8 cellular contexts compared by ENCODE assay signal in genomic region chr5:122195784-122196394, GRCh38.
DNase-seq lines count a peak whose midpoint lies in the region; ATAC-seq and TF ChIP-seq lines count a peak whose summit lies in the region.

No MANE protein-coding gene starts in this region.

- H3K27me3 Mint-ChIP-seq in endothelial cell (ENCODE audit: unreplicated experiment) (no peaks in the 10 kb centered on the region), neural crest cell (ENCODE audit: low read depth) (peaks cover 12% of the 10 kb centered on the region)
- peaks cover 9 to 52% (median 14%) of the 10 kb centered on the region in 5 donors for H3K27me3 Mint-ChIP-seq in naive thymus-derived CD8-positive, alpha-beta T cell

- H3K4me1 Mint-ChIP-seq in endothelial cell (ENCODE audit: unreplicated experiment) (peaks cover 7% of the 10 kb centered on the region), neural crest cell (peaks cover 19% of the 10 kb centered on the region)
- no peaks in the 10 kb centered on the region for H3K4me1 Mint-ChIP-seq in naive thymus-derived CD8-positive, alpha-beta T cell

- H3K9me3 Mint-ChIP-seq in endothelial cell (ENCODE audit: unreplicated experiment) (no peaks in the 10 kb centered on the region), neural crest cell (no peaks in the 10 kb centered on the region)
- H3K9me3 Mint-ChIP-seq in naive thymus-derived CD8-positive, alpha-beta T cell: no peaks in the 10 kb centered on the region

- POLR2A ChIA-PET in naive thymus-derived CD8-positive, alpha-beta T cell (lab: Charles Lee): no interaction called here

- no peak for ATAC-seq in naive thymus-derived CD8-positive, alpha-beta T cell
- ATAC-seq in activated CD4-positive, CD25-positive, alpha-beta regulatory T cell treated with anti-CD3 and anti-CD28 coated beads, Interleukin-2, amount 50 U/mL, for 24 hours: no peak
- ATAC-seq in GM21737 (IDR thresholded peaks at IDR 0.05; ENCODE audit: unreplicated experiment): no peak

- no peaks in the 10 kb centered on the region for H3K36me3 Mint-ChIP-seq in endothelial cell (ENCODE audit: low read depth, unreplicated experiment)
- H3K36me3 Mint-ChIP-seq in neural crest cell (ENCODE audit: low read depth): no peaks in the 10 kb centered on the region
- no peaks in the 10 kb centered on the region for H3K36me3 Mint-ChIP-seq in naive thymus-derived CD8-positive, alpha-beta T cell

- TF ChIP-seq RAD21 in Ishikawa (IDR thresholded peaks at IDR 0.05; ENCODE audit: low read depth): peak; percentile 59

- DNase-seq in DMS 273 (lab: John Stamatoyannopoulos, UW; ENCODE audit: unreplicated experiment) (peak; percentile 74), OCI-M1 (lab: John Stamatoyannopoulos, UW) (peak; percentile 29), endothelial cell (ENCODE audit: low spot score) (peak; percentile 57), neural crest cell (ENCODE audit: low read depth, low spot score) (peak; percentile 12)
- DNase-seq in naive thymus-derived CD8-positive, alpha-beta T cell: no peak

- TF ChIP-seq EP300 in Ishikawa (IDR thresholded peaks at IDR 0.05; ENCODE audit: borderline replicate concordance): no peak

- TF ChIP-seq CTCF in endothelial cell (IDR thresholded peaks at IDR 0.05; ENCODE audit: unreplicated experiment): peak; percentile 38
- TF ChIP-seq CTCF in neural crest cell (conservative IDR thresholded peaks at IDR 0.05): peak; percentile 80

- H3K4me3 Mint-ChIP-seq in endothelial cell (ENCODE audit: unreplicated experiment): no peak overlapping the region
- H3K4me3 Mint-ChIP-seq in neural crest cell: no peak overlapping the region
- no peak overlapping the region for H3K4me3 Mint-ChIP-seq in naive thymus-derived CD8-positive, alpha-beta T cell

- H3K27ac Mint-ChIP-seq in endothelial cell (ENCODE audit: unreplicated experiment) (no peak overlapping the region), neural crest cell (ENCODE audit: unreplicated experiment) (no peak overlapping the region)
- H3K27ac Mint-ChIP-seq in naive thymus-derived CD8-positive, alpha-beta T cell: no peak overlapping the region

TF ChIP-seq in Ishikawa, 13 proteins besides CTCF, POLR2A, EP300 and RAD21:
- no peak for TF ChIP-seq EGR1 (IDR thresholded peaks at IDR 0.05)
- no peak for TF ChIP-seq USF1 (IDR thresholded peaks at IDR 0.05)
- no peak for TF ChIP-seq MAX (IDR thresholded peaks at IDR 0.05)
- TF ChIP-seq NFIC (IDR thresholded peaks at IDR 0.05): no peak
- TF ChIP-seq CEBPB (IDR thresholded peaks at IDR 0.05): no peak
- TF ChIP-seq ZBTB7A (IDR thresholded peaks at IDR 0.05; ENCODE audit: low read depth): no peak
- no peak for TF ChIP-seq TEAD4 (IDR thresholded peaks at IDR 0.05)
- TF ChIP-seq FOXM1 (IDR thresholded peaks at IDR 0.05; ENCODE audit: borderline replicate concordance, low read depth): no peak
- TF ChIP-seq TCF12 (IDR thresholded peaks at IDR 0.05; ENCODE audit: low read depth): no peak
- no peak for TF ChIP-seq TAF1 (IDR thresholded peaks at IDR 0.05; ENCODE audit: low read depth)
- TF ChIP-seq YY1 (IDR thresholded peaks at IDR 0.05; ENCODE audit: low read depth): no peak
- TF ChIP-seq CREB1 (IDR thresholded peaks at IDR 0.05; ENCODE audit: low read depth): no peak
- no peak for TF ChIP-seq REST (IDR thresholded peaks at IDR 0.05; ENCODE audit: low read depth)

Comparison
In these comparisons a context has a peak if more than half of its experiments do, and no peak if none do; other contexts are left out.
1. DNase-seq: peak in DMS 273 (single experiment), OCI-M1 (single experiment), endothelial cell (single experiment) and neural crest cell (single experiment); none in naive thymus-derived CD8-positive, alpha-beta T cell (0 of 10).